In the genomic region with DNA sequence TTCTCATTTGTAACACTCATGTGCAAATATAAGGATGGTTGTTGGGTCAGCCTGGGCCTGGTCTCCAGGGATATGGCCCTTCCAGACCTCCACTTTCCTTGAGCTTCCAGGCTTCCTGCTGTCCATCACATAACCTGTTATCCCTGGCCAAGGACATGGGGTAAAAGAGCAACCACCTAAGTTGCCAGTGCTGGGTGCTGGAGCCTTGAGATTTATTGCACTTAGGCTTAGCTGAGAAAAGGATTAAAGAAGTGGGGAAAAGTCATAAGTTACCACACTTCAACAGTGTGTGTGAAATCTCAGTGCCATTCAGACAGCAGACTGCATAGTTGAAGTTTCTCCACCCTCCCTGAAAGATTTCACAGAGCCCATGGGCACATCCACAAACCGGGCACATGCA, we compare ENCODE assay signal across 29 cellular contexts.
"Had no signal": no experiment of that assay in that cellular context is flagged by ENCODE, and none has a peak within 500 bp of the region (broad histone marks: within the 10 kb centered on the region; RNA-seq: fewer than 3 reads in every experiment).

No MANE protein-coding gene starts in this region.

- H3K4me1 Mint-ChIP-seq: mesothelial cell of epicardium, naive B cell, neural progenitor cell had no signal

- FAIRE-seq: endometrium, kidney had no signal

- H3K36me3 Mint-ChIP-seq: naive B cell; natural killer cell treated with Interleukin-12 subunit alpha and Interleukin-12 subunit beta and Interleukin-15 and Interleukin-18, amount 100 ng/mL, for 72 hours; neural progenitor cell had no signal

- H2AFZ ChIP-seq: hepatocyte, neural progenitor cell, parathyroid adenoma had no signal

- DNase-seq: dermis blood vessel endothelial cell; effector memory CD4-positive, alpha-beta T cell; erythroblast; foreskin fibroblast; heart left ventricle; kidney; left lung; mesenchymal stem cell; mucosa of descending colon; naive B cell; right lobe of liver; stimulated activated CD4-positive, alpha-beta T cell treated with anti-CD3 and anti-CD28 coated beads, Interleukin-12 subunit alpha, Interleukin-12 subunit beta, amount 100 ng/mL, for 4 hours; stimulated activated CD4-positive, alpha-beta T cell treated with anti-CD3 and anti-CD28 coated beads, Interleukin-1b, Interleukin-23, amount 100 ng/mL, for 48 hours; stimulated activated CD4-positive, alpha-beta T cell treated with anti-CD3 and anti-CD28 coated beads, Interleukin-4, amount 100 ng/mL, for 1 hour; stimulated activated CD8-positive, alpha-beta memory T cell treated with anti-CD3 and anti-CD28 coated beads, Interleukin-4, amount 100 ng/mL, for 48 hours; stimulated activated naive CD8-positive, alpha-beta T cell treated with anti-CD3 and anti-CD28 coated beads, Interleukin-15, Interleukin-2, amounts not matched to agents 100 U/mL and 50 U/mL, for 24 hours; transverse colon had no signal

- H3K79me2 ChIP-seq: hepatocyte, parathyroid adenoma had no signal

- H3K27me3 ChIP-seq: gastroesophageal sphincter, heart left ventricle, hepatocyte, left lung, neural progenitor cell, right lobe of liver, transverse colon, vagina had no signal

- H3K9ac ChIP-seq: neural progenitor cell, parathyroid adenoma had no signal

- H3K27ac Mint-ChIP-seq: mesothelial cell of epicardium; naive B cell; natural killer cell treated with Interleukin-12 subunit alpha and Interleukin-12 subunit beta and Interleukin-15 and Interleukin-18, amount 100 ng/mL, for 72 hours; neural progenitor cell; progenitor cell of endocrine pancreas had no signal

- H3K27ac ChIP-seq: coronary artery, gastroesophageal sphincter, heart left ventricle, hepatocyte, left lung, neural progenitor cell, parathyroid adenoma, right lobe of liver, thoracic aorta, transverse colon, vagina had no signal

- H3K4me1 ChIP-seq: gastroesophageal sphincter, heart left ventricle, left lung, neural progenitor cell, parathyroid adenoma, right lobe of liver, transverse colon, vagina had no signal

- ATAC-seq: gastroesophageal sphincter; heart left ventricle; left lung; mucosa of descending colon; right lobe of liver; stimulated activated naive CD8-positive, alpha-beta T cell treated with anti-CD3 and anti-CD28 coated beads, Interleukin-15, Interleukin-2, amounts not matched to agents 100 U/mL and 50 U/mL, for 24 hours had no signal

- H3K9me3 Mint-ChIP-seq: natural killer cell treated with Interleukin-12 subunit alpha and Interleukin-12 subunit beta and Interleukin-15 and Interleukin-18, amount 100 ng/mL, for 72 hours had no signal

- H3K4me3 ChIP-seq: coronary artery, gastroesophageal sphincter, heart left ventricle, hepatocyte, left lung, mucosa of descending colon, neural progenitor cell, right lobe of liver, smooth muscle cell, thoracic aorta, transverse colon, vagina had no signal

- H3K9me3 ChIP-seq: gastroesophageal sphincter, heart left ventricle, left lung, mucosa of descending colon, right lobe of liver, thoracic aorta, transverse colon, vagina had no signal

- H3K36me3 ChIP-seq: gastroesophageal sphincter, heart left ventricle, left lung, neural progenitor cell, right lobe of liver, thoracic aorta, transverse colon, vagina had no signal

- H3K4me3 Mint-ChIP-seq: mesothelial cell of epicardium; natural killer cell treated with Interleukin-12 subunit alpha and Interleukin-12 subunit beta and Interleukin-15 and Interleukin-18, amount 100 ng/mL, for 72 hours; neural progenitor cell had no signal

- H3K4me2 ChIP-seq: hepatocyte, neural progenitor cell, smooth muscle cell had no signal
